ENCODE assay signal across 9 cellular contexts in genomic region chr11:65383778-65384177, GRCh38. TPM values are rescaled to one million over a fixed set of nuclear protein-coding genes. Genes with fewer than 3 reads are reported as not detected.
A peak's percentile ranks its signal among the peaks of the same experiment; 100 is the strongest.
DNase-seq lines count a peak whose midpoint lies in the region; ATAC-seq and TF ChIP-seq lines count a peak whose summit lies in the region.
"Had no signal": no experiment of that assay in that cellular context is flagged by ENCODE, and none has a peak within 500 bp of the region (broad histone marks: within the 10 kb centered on the region; RNA-seq: fewer than 3 reads in every experiment).

No MANE protein-coding gene starts in this region.

- no peak for ATAC-seq in right lobe of liver

- H3K27me3 Mint-ChIP-seq in T-helper 2 cell treated with Interferon-gamma antibody and Interleukin-4, amounts not matched to agents 5 μg/mL and 100 μg/mL, for 36 hours (ENCODE audit: low read depth) = no peaks in the 10 kb centered on the region
- no peaks in the 10 kb centered on the region for H3K27me3 Mint-ChIP-seq in activated naive CD8-positive, alpha-beta T cell treated with anti-CD3 and anti-CD28 coated beads for 36 hours

- DNase-seq in T-helper 2 cell treated with Interferon-gamma antibody and Interleukin-4, amounts not matched to agents 5 μg/mL and 100 μg/mL, for 36 hours (ENCODE audit: low spot score) = no peak
- DNase-seq in T-helper 2 cell (no peak), right lobe of liver (no peak), substantia nigra (lab: John Stamatoyannopoulos, UW) (no peak), GOT3 (lab: John Stamatoyannopoulos, UW) (no peak), HuH-7 (ENCODE audit: low spot score) (no peak), posterior vena cava (ENCODE audit: low spot score) (no peak)
- no peak for DNase-seq in activated naive CD8-positive, alpha-beta T cell treated with anti-CD3 and anti-CD28 coated beads for 36 hours
- DNase-seq: NCI-H510A treated with DMSO at 0.1 percent for 48 hours had no signal

- H3K4me1 Mint-ChIP-seq in T-helper 2 cell treated with Interferon-gamma antibody and Interleukin-4, amounts not matched to agents 5 μg/mL and 100 μg/mL, for 36 hours (ENCODE audit: low read depth) = peaks cover 46% of the 10 kb centered on the region
- peaks cover 59% of the 10 kb centered on the region for H3K4me1 Mint-ChIP-seq in activated naive CD8-positive, alpha-beta T cell treated with anti-CD3 and anti-CD28 coated beads for 36 hours

- 82% methylated on average over 6 of the region's 6 CpGs for WGBS in right lobe of liver (ENCODE audit: insufficient coverage, low coverage, low lambda C conversion rate, missing lambda C conversion rate)

- H3K9me3 ChIP-seq in right lobe of liver = no peaks in the 10 kb centered on the region

- H3K36me3 ChIP-seq in right lobe of liver = no peaks in the 10 kb centered on the region

- no peaks in the 10 kb centered on the region for H3K9me3 Mint-ChIP-seq in T-helper 2 cell treated with Interferon-gamma antibody and Interleukin-4, amounts not matched to agents 5 μg/mL and 100 μg/mL, for 36 hours
- H3K9me3 Mint-ChIP-seq in activated naive CD8-positive, alpha-beta T cell treated with anti-CD3 and anti-CD28 coated beads for 36 hours = no peaks in the 10 kb centered on the region

- H3K36me3 Mint-ChIP-seq in T-helper 2 cell treated with Interferon-gamma antibody and Interleukin-4, amounts not matched to agents 5 μg/mL and 100 μg/mL, for 36 hours (ENCODE audit: low read depth) = peaks cover 11% of the 10 kb centered on the region
- peaks cover 6% of the 10 kb centered on the region for H3K36me3 Mint-ChIP-seq in activated naive CD8-positive, alpha-beta T cell treated with anti-CD3 and anti-CD28 coated beads for 36 hours

- H3K4me3 Mint-ChIP-seq in T-helper 2 cell treated with Interferon-gamma antibody and Interleukin-4, amounts not matched to agents 5 μg/mL and 100 μg/mL, for 36 hours = peak overlapping the region; percentile 89
- H3K4me3 Mint-ChIP-seq in activated naive CD8-positive, alpha-beta T cell treated with anti-CD3 and anti-CD28 coated beads for 36 hours = peak overlapping the region; percentile 64

- H3K27ac ChIP-seq in right lobe of liver = peak overlapping the region; percentile 36 to 99 (median 97)
- H3K27ac ChIP-seq in substantia nigra (ENCODE audit: low read depth, low read length, poor library complexity, severe bottlenecking) = peak overlapping the region; percentile 100

- peaks cover 0 to 49% (median 15%) of the 10 kb centered on the region in 4 donors for H3K4me1 ChIP-seq in right lobe of liver

- peak overlapping the region; percentile 98 for H3K27ac Mint-ChIP-seq in T-helper 2 cell treated with Interferon-gamma antibody and Interleukin-4, amounts not matched to agents 5 μg/mL and 100 μg/mL, for 36 hours
- peak overlapping the region; percentile 99 for H3K27ac Mint-ChIP-seq in activated naive CD8-positive, alpha-beta T cell treated with anti-CD3 and anti-CD28 coated beads for 36 hours

- no peaks in the 10 kb centered on the region for H3K27me3 ChIP-seq in right lobe of liver

- no peak for TF ChIP-seq POLR2A in right lobe of liver (IDR thresholded peaks at IDR 0.05)

- intact Hi-C loops in right lobe of liver (cut with DNase I) (no loop called here), posterior vena cava (cut with DNase I) (no loop called here)

- H3K4me3 ChIP-seq in right lobe of liver = no peak overlapping the region

- no peak for TF ChIP-seq CTCF in right lobe of liver (IDR thresholded peaks at IDR 0.05)

RNA-seq across cellular contexts. Expression of gene SLC25A45, which starts 1.3 kb away (rescaled TPM):
- total RNA-seq in activated naive CD8-positive, alpha-beta T cell treated with anti-CD3 and anti-CD28 coated beads for 36 hours = 10 to 100 TPM; 15.4 to 15.7 TPM
- total RNA-seq in right lobe of liver = 10 to 100 TPM in 4 of 6 experiments, 1 to 10 TPM in 2; 7.5 to 17.5 (median 12.1) TPM
- 1 to 10 TPM; 6.1 to 9.6 TPM for total RNA-seq in posterior vena cava

RNA-seq across cellular contexts. Expression of gene FRMD8, which starts 2.7 kb away (rescaled TPM):
- 10 to 100 TPM; 33.1 to 36.3 TPM for total RNA-seq in activated naive CD8-positive, alpha-beta T cell treated with anti-CD3 and anti-CD28 coated beads for 36 hours
- total RNA-seq in right lobe of liver (10 to 100 TPM in 4 of 6 experiments, 1 to 10 TPM in 2; 7.7 to 17.1 (median 14.3) TPM), posterior vena cava (10 to 100 TPM; 19.0 to 20.7 TPM)

RNA-seq across cellular contexts. Expression of gene TIGD3, which starts 29.2 kb away (rescaled TPM):
- under 1 TPM; 0.49 to 0.54 TPM for total RNA-seq in activated naive CD8-positive, alpha-beta T cell treated with anti-CD3 and anti-CD28 coated beads for 36 hours
- total RNA-seq in right lobe of liver (under 1 TPM in 3 of 6 experiments, not detected in 3; 0.10 to 0.28 (median 0.20) TPM), posterior vena cava (not detected)

RNA-seq across cellular contexts. Expression of gene NEAT1, which starts 38.8 kb away (rescaled TPM):
- total RNA-seq in activated naive CD8-positive, alpha-beta T cell treated with anti-CD3 and anti-CD28 coated beads for 36 hours = 100 to 1,000 TPM; 136 to 155 TPM
- total RNA-seq in right lobe of liver (1,000 to 10,000 TPM in 2 of 6 experiments, 100 to 1,000 TPM in 4; 202 to 1,225 (median 767) TPM), posterior vena cava (1,000 to 10,000 TPM in 1 of 2 donors, 100 to 1,000 TPM in 1; 742 to 1,004 TPM)

RNA-seq across cellular contexts. Expression of gene DPF2, which starts 50.1 kb away (rescaled TPM):
- total RNA-seq in activated naive CD8-positive, alpha-beta T cell treated with anti-CD3 and anti-CD28 coated beads for 36 hours = 10 to 100 TPM; 50.5 to 54.9 TPM
- total RNA-seq in right lobe of liver (10 to 100 TPM; 11.1 to 21.7 (median 19.4) TPM), posterior vena cava (10 to 100 TPM; 38.2 to 55.6 TPM)
